In the genomic region with DNA sequence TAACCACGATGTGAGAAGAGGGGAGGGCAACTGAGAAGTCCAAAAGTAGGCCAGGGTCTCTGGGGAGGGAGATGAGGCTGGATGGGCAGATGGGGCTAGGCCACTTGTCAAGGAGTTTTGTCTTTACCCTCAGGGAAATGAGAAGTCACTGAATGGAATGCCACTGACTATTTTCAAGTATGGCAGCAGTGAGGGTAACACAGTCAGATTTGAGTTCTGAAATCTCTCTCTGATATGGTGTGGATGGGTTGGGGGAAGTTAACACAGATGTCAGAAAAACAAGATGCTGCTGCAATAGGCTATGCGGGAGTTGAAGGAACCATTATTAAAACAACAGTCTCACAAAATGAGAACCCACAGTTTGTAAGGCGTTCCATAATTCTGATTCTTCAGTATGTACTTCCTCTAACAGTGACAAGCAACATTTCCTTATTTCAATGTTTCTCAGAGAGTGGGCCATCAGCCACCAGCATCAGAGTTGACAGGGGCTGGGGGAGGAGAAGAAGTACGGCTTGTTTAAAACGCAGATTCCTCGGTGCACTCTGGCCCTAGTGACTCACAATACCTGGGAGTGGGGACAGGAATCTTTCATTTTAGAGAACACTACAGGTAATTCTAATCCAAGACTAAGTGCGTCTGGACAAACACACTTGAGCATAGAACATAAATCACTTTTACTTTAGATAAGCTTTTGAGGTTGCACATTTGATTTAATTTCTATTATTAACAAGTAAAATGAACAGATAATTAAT, we compare ENCODE assay signal across 24 cellular contexts.
"Had no signal": no experiment of that assay in that cellular context is flagged by ENCODE, and none has a peak within 500 bp of the region (broad histone marks: within the 10 kb centered on the region; RNA-seq: fewer than 3 reads in every experiment).

No MANE protein-coding gene starts in this region.

- DNase-seq: IMR-90, Kasumi-1, KG1, MM.1S, NCI-H1048, NCI-H1105, NCI-H1436 treated with DMSO at 0.1 percent for 48 hours, NCI-H1694, NCI-H187 treated with DMSO at 0.1 percent for 48 hours, NCI-H2029 treated with DMSO at 0.1 percent for 48 hours, NCI-H2171, NCI-H226, NCI-H446, NCI-H510A, NCI-H524 treated with DMSO at 0.1 percent for 48 hours, NCI-H69, NCI-H774, Right ventricle myocardium superior, RPMI8226, SIG-M5 had no signal

- FAIRE-seq: HepG2, RCC 7860 had no signal

- ATAC-seq: HepG2 had no signal

- H3K36me3 ChIP-seq: SJSA1 had no signal

- H3K9me3 ChIP-seq: SJSA1 had no signal

- H3K4me3 ChIP-seq: SJSA1, SK-N-MC had no signal

- H3K27ac ChIP-seq: SJSA1, SK-N-MC had no signal

- H3K27me3 ChIP-seq: SJSA1 had no signal
